ENCODE assay signal across 26 cellular contexts in the genomic region with DNA sequence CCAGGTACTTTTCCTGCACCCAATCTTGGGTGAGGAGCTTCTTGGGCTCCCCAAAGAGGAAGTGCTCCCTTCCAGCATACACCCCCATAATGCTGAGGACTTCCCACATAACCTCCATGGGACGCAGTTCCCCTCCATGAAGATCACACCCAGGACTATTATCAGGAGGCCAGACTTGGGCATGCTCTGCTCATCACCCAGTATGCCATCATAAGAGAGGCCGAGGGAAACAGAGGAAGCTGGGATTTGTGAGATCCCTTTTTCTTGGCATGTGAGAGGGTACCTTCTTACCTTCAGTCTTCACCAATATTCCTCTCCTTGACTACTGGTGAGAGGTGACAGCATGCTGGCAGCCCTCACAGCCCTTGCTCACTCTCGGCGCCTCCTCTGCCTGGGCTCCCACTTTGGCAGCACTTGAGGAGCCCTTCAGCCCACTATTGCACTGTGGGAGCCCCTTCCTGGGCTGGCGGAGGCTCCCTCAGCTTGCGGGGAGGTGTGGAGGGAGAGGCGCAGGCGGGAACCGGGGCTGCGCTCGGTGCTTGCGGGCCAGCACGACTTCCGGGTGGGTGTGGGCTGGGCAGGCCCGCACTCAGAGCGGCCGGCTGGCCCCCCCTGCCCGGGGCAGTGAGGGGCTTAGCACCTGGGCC. TPM values are rescaled to one million over a fixed set of nuclear protein-coding genes. Genes with fewer than 3 reads are reported as not detected.
A peak's percentile ranks its signal among the peaks of the same experiment; 100 is the strongest.
DNase-seq lines count a peak whose midpoint lies in the region; FAIRE-seq and TF ChIP-seq lines count a peak whose summit lies in the region.
"Had no signal": no experiment of that assay in that cellular context is flagged by ENCODE, and none has a peak within 500 bp of the region (broad histone marks: within the 10 kb centered on the region; RNA-seq: fewer than 3 reads in every experiment).

No MANE protein-coding gene starts in this region.

- no peak for TF ChIP-seq POLR2A in GM12891 (IDR thresholded peaks at IDR 0.05; ENCODE audit: low read depth, low read length)
- TF ChIP-seq POLR2A in thyroid gland (IDR thresholded peaks at IDR 0.05), result no peak

- no peak overlapping the region for H3K27ac Mint-ChIP-seq in activated CD4-positive, alpha-beta T cell treated with anti-CD3 and anti-CD28 coated beads, Interleukin-2, amount 10 ng/mL, durations not matched to agents 24 days and 14 days
- no peak overlapping the region for H3K27ac Mint-ChIP-seq in chondrocyte (ENCODE audit: unreplicated experiment)
- H3K27ac Mint-ChIP-seq: CD4-positive, alpha-beta T cell; CD8-positive, alpha-beta memory T cell had no signal

- H3K36me3 ChIP-seq in thyroid gland, result no peaks in the 10 kb centered on the region
- no peaks in the 10 kb centered on the region for H3K36me3 ChIP-seq in A673 (ENCODE audit: insufficient read depth, low read length, poor library complexity, severe bottlenecking)
- H3K36me3 ChIP-seq: BE2C; BLaER1 treated with 17β-estradiol and CSF1 and Interleukin-3, amounts not matched to agents 10 nM and 100 nM; HAP-1 had no signal

- H3K9me3 ChIP-seq in thyroid gland (no peaks in the 10 kb centered on the region), A673 (ENCODE audit: low read depth, low read length, poor library complexity, severe bottlenecking) (no peaks in the 10 kb centered on the region)
- H3K9me3 ChIP-seq: BE2C, HAP-1 had no signal

- no peaks in the 10 kb centered on the region for H3K27me3 ChIP-seq in thyroid gland
- H3K27me3 ChIP-seq in A673 (replicated peaks; ENCODE audit: insufficient read depth, low read depth, low read length, poor library complexity), result peaks cover 12% of the 10 kb centered on the region
- H3K27me3 ChIP-seq: BE2C; BLaER1 treated with 17β-estradiol and CSF1 and Interleukin-3, amounts not matched to agents 10 nM and 100 nM had no signal

- no peaks in the 10 kb centered on the region for H3K36me3 Mint-ChIP-seq in activated CD4-positive, alpha-beta T cell treated with anti-CD3 and anti-CD28 coated beads, Interleukin-2, amount 10 ng/mL, durations not matched to agents 24 days and 14 days (ENCODE audit: low read depth)
- no peaks in the 10 kb centered on the region for H3K36me3 Mint-ChIP-seq in chondrocyte (ENCODE audit: low read depth)
- H3K36me3 Mint-ChIP-seq: CD14-positive monocyte; CD8-positive, alpha-beta memory T cell had no signal

- POLR2A ChIA-PET in A673 (lab: Charles Lee; ENCODE audit: low non-redundant PET), result no interaction called here

- DNase-seq in activated CD4-positive, alpha-beta T cell treated with anti-CD3 and anti-CD28 coated beads, Interleukin-2, amount 10 ng/mL, durations not matched to agents 24 days and 14 days, result peak; percentile 23
- no peak for DNase-seq in activated CD4-positive, alpha-beta T cell treated with anti-CD3 and anti-CD28 coated beads, Interleukin-2, amount 50 U/mL, for 1 hour
- DNase-seq in GM12891 (ENCODE audit: insufficient read length, low spot score) (no peak), chondrocyte (ENCODE audit: low spot score) (peak; percentile 69), posterior vena cava (ENCODE audit: low spot score) (peak; percentile 56), thyroid gland (no peak), A673 (ENCODE audit: low spot score) (no peak)
- no peak for DNase-seq in stimulated activated CD4-positive, alpha-beta T cell treated with anti-CD3 and anti-CD28 coated beads, Interleukin-4, amount 100 ng/mL, for 1 hour
- DNase-seq: ACHN; AML-193; BE2C; CD4-positive, alpha-beta T cell; CD8-positive, alpha-beta memory T cell; DMS 273 treated with DMSO at 0.1 percent for 48 hours; DMS79; EL; GDM1; GOT3 had no signal

- no peaks in the 10 kb centered on the region for H3K9me3 Mint-ChIP-seq in activated CD4-positive, alpha-beta T cell treated with anti-CD3 and anti-CD28 coated beads, Interleukin-2, amount 10 ng/mL, durations not matched to agents 24 days and 14 days
- H3K9me3 Mint-ChIP-seq in chondrocyte (ENCODE audit: low read depth), result peaks cover 2% of the 10 kb centered on the region
- H3K9me3 Mint-ChIP-seq: CD4-positive, alpha-beta T cell; CD8-positive, alpha-beta memory T cell had no signal

- no peak overlapping the region for H3K4me3 Mint-ChIP-seq in activated CD4-positive, alpha-beta T cell treated with anti-CD3 and anti-CD28 coated beads, Interleukin-2, amount 10 ng/mL, durations not matched to agents 24 days and 14 days
- H3K4me3 Mint-ChIP-seq in chondrocyte (ENCODE audit: unreplicated experiment), result no peak overlapping the region
- H3K4me3 Mint-ChIP-seq: CD14-positive monocyte; CD4-positive, alpha-beta T cell; CD8-positive, alpha-beta memory T cell had no signal

- WGBS in thyroid gland, 2 donors, result 96% methylated on average over 9 of the region's 18 CpGs; no CpG with 5 or more reads in 1 of the 2 donors

- H3K27ac ChIP-seq in thyroid gland, result no peak overlapping the region
- no peak overlapping the region for H3K27ac ChIP-seq in A673 (ENCODE audit: low read depth, low read length, poor library complexity, severe bottlenecking)
- H3K27ac ChIP-seq: 22Rv1; BLaER1 treated with 17β-estradiol and CSF1 and Interleukin-3, amounts not matched to agents 10 nM and 100 nM had no signal

- H3K4me1 ChIP-seq in thyroid gland (no peaks in the 10 kb centered on the region), A673 (ENCODE audit: insufficient read depth, low read length, poor library complexity, severe bottlenecking) (no peaks in the 10 kb centered on the region)
- H3K4me1 ChIP-seq: BE2C; BLaER1 treated with 17β-estradiol and CSF1 and Interleukin-3, amounts not matched to agents 10 nM and 100 nM; HAP-1 had no signal

- FAIRE-seq in GM12891 (lab: Jason Lieb, UNC), result no peak
- FAIRE-seq: A204.1, D721Med, GM12892, H54 had no signal

- H3K27me3 Mint-ChIP-seq in activated CD4-positive, alpha-beta T cell treated with anti-CD3 and anti-CD28 coated beads, Interleukin-2, amount 10 ng/mL, durations not matched to agents 24 days and 14 days, result peaks cover 5% of the 10 kb centered on the region
- peaks cover 2% of the 10 kb centered on the region for H3K27me3 Mint-ChIP-seq in chondrocyte (ENCODE audit: low read depth)
- H3K27me3 Mint-ChIP-seq: CD4-positive, alpha-beta T cell had no signal

- intact Hi-C loops in activated CD4-positive, alpha-beta T cell treated with anti-CD3 and anti-CD28 coated beads, Interleukin-2, amount 10 ng/mL, durations not matched to agents 24 days and 14 days (cut with micrococcal nuclease), result no loop called here
- intact Hi-C loops in posterior vena cava (cut with DNase I) (no loop called here), thyroid gland (cut with DNase I) (no loop called here), A673 (cut with micrococcal nuclease; ENCODE audit: unreplicated experiment) (no loop called here)

- H3K4me3 ChIP-seq in thyroid gland (replicated peaks in 1 of 3), result no peak overlapping the region
- no peak overlapping the region for H3K4me3 ChIP-seq in A673 (ENCODE audit: low read depth, low read length, poor library complexity, severe bottlenecking)
- H3K4me3 ChIP-seq: BLaER1 treated with 17β-estradiol and CSF1 and Interleukin-3, amounts not matched to agents 10 nM and 100 nM; HAP-1 had no signal

- no peaks in the 10 kb centered on the region for H3K4me1 Mint-ChIP-seq in activated CD4-positive, alpha-beta T cell treated with anti-CD3 and anti-CD28 coated beads, Interleukin-2, amount 10 ng/mL, durations not matched to agents 24 days and 14 days
- H3K4me1 Mint-ChIP-seq in chondrocyte (ENCODE audit: low read depth), result no peaks in the 10 kb centered on the region
- H3K4me1 Mint-ChIP-seq: CD14-positive monocyte; CD8-positive, alpha-beta memory T cell had no signal

- TF ChIP-seq CTCF in chondrocyte (IDR thresholded peaks at IDR 0.05) (no peak), thyroid gland (IDR thresholded peaks at IDR 0.05) (no peak), A673 (conservative IDR thresholded peaks at IDR 0.05; ENCODE audit: low read depth, low read length) (no peak)

- CTCF ChIA-PET in A673 (lab: Charles Lee), result no interaction called here

- BruUV-seq in A673 (replicated peaks; lab: Mats Ljungman, UMichigan), result no TSS peak

TF ChIP-seq in GM12891, 5 proteins besides CTCF, POLR2A, EP300 and RAD21:
- TF ChIP-seq SPI1 (IDR thresholded peaks at IDR 0.05; ENCODE audit: low read depth, low read length) (peak; percentile 52; the same call in 1 of the 2 replicates), POU2F2 (IDR thresholded peaks at IDR 0.05; ENCODE audit: low read depth, low read length) (no peak)

RNA-seq across cellular contexts. Expression of gene HSFX1, which starts 15.7 kb away (rescaled TPM):
- total RNA-seq in activated CD4-positive, alpha-beta T cell treated with anti-CD3 and anti-CD28 coated beads, Interleukin-2, amount 10 ng/mL, durations not matched to agents 24 days and 14 days, result 0.50 and 0.58 TPM in 2 replicates
- 0.14 TPM for polyA plus RNA-seq in GM12891 (2012; ENCODE audit: low read depth, missing spikeins)
- 1.6 to 2.1 TPM (median 2.1 TPM) in 3 replicates for total RNA-seq in chondrocyte
- 1 to 10 TPM; 1.0 to 1.4 TPM for total RNA-seq in posterior vena cava
- 1 to 10 TPM in 3 of 4 donors, under 1 TPM in 1; 0.54 to 3.4 (median 2.6) TPM for total RNA-seq in thyroid gland
- 1.2 and 1.4 TPM in 2 replicates for total RNA-seq in A673 (2021)
- polyA plus RNA-seq: CD14-positive monocyte had no signal

RNA-seq across cellular contexts. Expression of gene MAGEA9, which starts 23.5 kb away (rescaled TPM):
- not detected in 2 replicates for total RNA-seq in activated CD4-positive, alpha-beta T cell treated with anti-CD3 and anti-CD28 coated beads, Interleukin-2, amount 10 ng/mL, durations not matched to agents 24 days and 14 days
- not detected for polyA plus RNA-seq in GM12891 (2012; ENCODE audit: low read depth, missing spikeins)
- not detected in 3 replicates for total RNA-seq in chondrocyte
- total RNA-seq in posterior vena cava, result not detected
- not detected for total RNA-seq in thyroid gland
- not detected in 2 replicates for total RNA-seq in A673 (2021)
- total RNA-seq: CD4-positive, alpha-beta T cell; CD8-positive, alpha-beta memory T cell had no signal
- polyA plus RNA-seq: CD14-positive monocyte; CD8-positive, alpha-beta memory T cell had no signal

RNA-seq across cellular contexts. Expression of gene MAGEA11, which starts 46.3 kb away (rescaled TPM):
- not detected in 2 replicates for total RNA-seq in activated CD4-positive, alpha-beta T cell treated with anti-CD3 and anti-CD28 coated beads, Interleukin-2, amount 10 ng/mL, durations not matched to agents 24 days and 14 days
- polyA plus RNA-seq in GM12891 (2012; ENCODE audit: low read depth, missing spikeins), result 0.06 TPM
- total RNA-seq in chondrocyte (not detected in 3 replicates), posterior vena cava (not detected), thyroid gland (not detected), A673 (2021) (not detected in 2 replicates)
- total RNA-seq: CD4-positive, alpha-beta T cell; CD8-positive, alpha-beta memory T cell had no signal
- polyA plus RNA-seq: CD14-positive monocyte; CD8-positive, alpha-beta memory T cell had no signal

Comparison
In these comparisons a context has a peak if more than half of its experiments do, and no peak if none do; other contexts are left out.
1. DNase-seq: peak in activated CD4-positive, alpha-beta T cell treated with anti-CD3 and anti-CD28 coated beads, Interleukin-2, amount 10 ng/mL, durations not matched to agents 24 days and 14 days (single experiment), chondrocyte (single experiment) and posterior vena cava (single experiment); none in activated CD4-positive, alpha-beta T cell treated with anti-CD3 and anti-CD28 coated beads, Interleukin-2, amount 50 U/mL, for 1 hour (single experiment), GM12891 (single experiment), stimulated activated CD4-positive, alpha-beta T cell treated with anti-CD3 and anti-CD28 coated beads, Interleukin-4, amount 100 ng/mL, for 1 hour (single experiment), thyroid gland (0 of 2) and A673 (single experiment).